8 cellular contexts compared by ENCODE assay signal in the genomic region with DNA sequence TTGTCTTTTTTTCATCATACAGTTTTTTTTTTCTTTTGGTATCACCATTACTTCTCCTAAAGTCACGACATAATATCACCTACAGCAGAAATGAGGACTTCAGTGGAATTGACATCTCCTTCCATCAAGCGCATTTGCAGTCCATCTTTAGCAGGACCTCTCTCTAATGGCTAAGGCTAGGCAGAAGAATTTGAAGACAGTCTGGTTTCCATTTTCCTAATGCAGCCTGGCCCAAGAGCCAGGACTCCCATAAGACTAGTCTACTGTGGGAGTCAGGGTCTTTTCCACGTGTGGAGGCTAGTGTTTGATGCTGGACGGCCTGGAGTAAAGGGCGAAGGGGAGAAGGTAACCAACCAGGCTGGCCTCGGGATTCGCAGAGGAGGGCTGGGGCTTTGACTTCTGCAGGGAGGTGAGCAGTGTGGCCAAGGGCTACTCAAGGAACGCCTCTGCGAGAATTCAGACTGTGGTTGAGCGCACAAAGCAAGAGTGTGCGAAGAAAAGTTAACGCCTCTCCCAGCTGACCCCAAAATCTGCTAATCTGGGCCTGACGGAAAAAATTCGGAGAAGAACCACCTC. TPM values are rescaled to one million over a fixed set of nuclear protein-coding genes. Genes with fewer than 3 reads are reported as not detected.
DNase-seq lines count a peak whose midpoint lies in the region; ATAC-seq and TF ChIP-seq lines count a peak whose summit lies in the region.

No MANE protein-coding gene starts in this region.

- H3K4me1 ChIP-seq in cardiac muscle cell (ENCODE audit: low read depth): peaks cover 34% of the 10 kb centered on the region
- H3K4me1 ChIP-seq in psoas muscle: peaks cover 37% of the 10 kb centered on the region

- intact Hi-C loops in activated B cell treated with CpG ODN at 0.5 μM for 24 hours (cut with micrococcal nuclease) (loop anchor here (1.0 to 5.0 kb wide), 16 partner anchors 11 to 321 kb away; partner anchors contain the start of genes AAAS, EIF4B, ESPL1 and ITGB7), psoas muscle (cut with DNase I) (loop anchor here in 1 of 2 donors (1.0 kb wide), 1 partner anchor 10 kb away; no protein-coding TSS in a partner anchor)

- ATAC-seq in HG03066 (IDR thresholded peaks at IDR 0.05; ENCODE audit: low read depth, unreplicated experiment): peak; percentile 8
- ATAC-seq in activated B cell treated with CpG ODN at 0.5 μM for 24 hours (ENCODE audit: low read depth): peak; percentile 3
- ATAC-seq in psoas muscle: peak; percentile 5 to 29 (median 27)

- CTCF ChIA-PET in activated B cell treated with CpG ODN at 0.5 μM for 24 hours (lab: Charles Lee): interaction anchor here (1.0 to 3.0 kb wide), 8 partner anchors 11 to 115 kb away, joined by 3 to 16 read pairs (median 4); partner anchors contain the start of gene PFDN5

- H3K27ac Mint-ChIP-seq in activated B cell treated with CpG ODN at 0.5 μM for 24 hours: peak overlapping the region; percentile 98

- H3K36me3 Mint-ChIP-seq in activated B cell treated with CpG ODN at 0.5 μM for 24 hours (ENCODE audit: low read depth): peaks cover 36% of the 10 kb centered on the region

- H3K4me1 Mint-ChIP-seq in activated B cell treated with CpG ODN at 0.5 μM for 24 hours: peaks cover 49% of the 10 kb centered on the region

- H3K27me3 Mint-ChIP-seq in activated B cell treated with CpG ODN at 0.5 μM for 24 hours: no peaks in the 10 kb centered on the region

- DNase-seq in stimulated activated CD4-positive, alpha-beta T cell treated with anti-CD3 and anti-CD28 coated beads, Interleukin-12 subunit alpha, Interleukin-12 subunit beta, amount 100 ng/mL, for 4 hours: peak; percentile 27
- no peak for DNase-seq in stimulated activated CD4-positive, alpha-beta T cell treated with anti-CD3 and anti-CD28 coated beads, Interleukin-4, amount 100 ng/mL, for 4 hours
- DNase-seq in activated B cell treated with CpG ODN at 0.5 μM for 24 hours (no peak), cardiac muscle cell (ENCODE audit: low read depth in 1 of 2, low spot score in 1 of 2) (no peak), psoas muscle (no peak), NCI-H774 (lab: John Stamatoyannopoulos, UW) (no peak), H4 (ENCODE audit: low spot score) (no peak)

- H3K4me3 ChIP-seq in cardiac muscle cell (peak overlapping the region; percentile 51), psoas muscle (peak overlapping the region; percentile 77)

- POLR2A ChIA-PET in activated B cell treated with CpG ODN at 0.5 μM for 24 hours (lab: Charles Lee): interaction anchor here (0.5 to 4.0 kb wide), 22 partner anchors 15 to 200 kb away, joined by 3 to 66 read pairs (median 8); partner anchors contain the start of genes AAAS, EIF4B, ESPL1 and ITGB7

- peak overlapping the region; percentile 93 for H3K4me3 Mint-ChIP-seq in activated B cell treated with CpG ODN at 0.5 μM for 24 hours

- no peaks in the 10 kb centered on the region for H3K9me3 Mint-ChIP-seq in activated B cell treated with CpG ODN at 0.5 μM for 24 hours

- H3K27me3 ChIP-seq in cardiac muscle cell (no peaks in the 10 kb centered on the region), psoas muscle (ENCODE audit: insufficient read depth in 3 of 3, low read length in 2 of 3) (no peaks in the 10 kb centered on the region)

- WGBS in psoas muscle, 3 donors: 10 to 14% (median 12%) methylated on average over 14 of the region's 14 CpGs

- H3K9me3 ChIP-seq in cardiac muscle cell (ENCODE audit: low read depth) (no peaks in the 10 kb centered on the region), psoas muscle (no peaks in the 10 kb centered on the region)

- H3K27ac ChIP-seq in cardiac muscle cell: peak overlapping the region; percentile 91
- peak overlapping the region; percentile 92 for H3K27ac ChIP-seq in psoas muscle

- H3K36me3 ChIP-seq in cardiac muscle cell (peaks cover 27% of the 10 kb centered on the region), psoas muscle (ENCODE audit: insufficient read depth in 1 of 2, low read depth in 1 of 2) (peaks cover 0 to 31% of the 10 kb centered on the region in 2 donors)

- TF ChIP-seq CTCF in activated B cell treated with CpG ODN at 0.5 μM for 24 hours (IDR thresholded peaks at IDR 0.05) (no peak), cardiac muscle cell (IDR thresholded peaks at IDR 0.05; ENCODE audit: low read depth, low read length) (no peak), psoas muscle (IDR thresholded peaks at IDR 0.05) (no peak)

RNA-seq across cellular contexts. Expression of gene ZNF740, which starts 0.7 kb away (rescaled TPM):
- 64.4 and 67.2 TPM in 2 replicates for total RNA-seq in activated B cell treated with CpG ODN at 0.5 μM for 24 hours
- total RNA-seq in cardiac muscle cell: 15.6 and 20.5 TPM in 2 replicates
- polyA plus RNA-seq in cardiac muscle cell: 4.4 and 16.6 TPM in 2 replicates
- 10 to 100 TPM; 15.7 to 22.8 (median 19.8) TPM for total RNA-seq in psoas muscle
- 1 to 10 TPM; 3.3 to 8.8 (median 4.7) TPM for polyA plus RNA-seq in psoas muscle
- 4.7 and 6.3 TPM in 2 replicates for total RNA-seq in H4 (2014; rRNA removed; shearing (Covaris generic))

RNA-seq across cellular contexts. Expression of gene CSAD, which starts 0.9 kb away (rescaled TPM):
- 25.7 and 34.6 TPM in 2 replicates for total RNA-seq in activated B cell treated with CpG ODN at 0.5 μM for 24 hours
- 11.4 and 29.4 TPM in 2 replicates for total RNA-seq in cardiac muscle cell
- polyA plus RNA-seq in cardiac muscle cell: 7.2 and 18.0 TPM in 2 replicates
- 1 to 10 TPM; 3.9 to 6.6 (median 5.9) TPM for total RNA-seq in psoas muscle
- 1 to 10 TPM; 5.5 to 7.8 (median 6.8) TPM for polyA plus RNA-seq in psoas muscle
- total RNA-seq in H4 (2014; rRNA removed; shearing (Covaris generic)): 0.66 and 2.8 TPM in 2 replicates

RNA-seq across cellular contexts. Expression of gene ITGB7, which starts 27.3 kb away (rescaled TPM):
- total RNA-seq in activated B cell treated with CpG ODN at 0.5 μM for 24 hours (137 and 139 TPM in 2 replicates), cardiac muscle cell (0.25 and 1.1 TPM in 2 replicates), psoas muscle (1 to 10 TPM in 2 of 4 donors, under 1 TPM in 2; 0.40 to 1.6 (median 0.94) TPM)
- polyA plus RNA-seq in cardiac muscle cell (0.55 and 0.86 TPM in 2 replicates), psoas muscle (under 1 TPM; 0.19 to 0.73 (median 0.35) TPM)
- total RNA-seq in H4 (2014; rRNA removed; shearing (Covaris generic)): 0.39 and 1.2 TPM in 2 replicates

RNA-seq across cellular contexts. Expression of gene RARG, which starts 52.2 kb away (rescaled TPM):
- total RNA-seq in activated B cell treated with CpG ODN at 0.5 μM for 24 hours: 5.5 and 7.5 TPM in 2 replicates
- 15.5 and 30.4 TPM in 2 replicates for total RNA-seq in cardiac muscle cell
- 13.0 and 19.2 TPM in 2 replicates for polyA plus RNA-seq in cardiac muscle cell
- 10 to 100 TPM in 1 of 4 donors, 1 to 10 TPM in 3; 5.0 to 10.7 (median 6.2) TPM for total RNA-seq in psoas muscle
- polyA plus RNA-seq in psoas muscle: 10 to 100 TPM in 1 of 3 donors, 1 to 10 TPM in 2; 3.7 to 10.8 (median 8.2) TPM
- 20.0 and 24.2 TPM in 2 replicates for total RNA-seq in H4 (2014; rRNA removed; shearing (Covaris generic))

Comparison
In these comparisons a context has a peak if more than half of its experiments do, and no peak if none do; other contexts are left out.
1. RNA of gene ITGB7, which starts 27.3 kb away (total RNA-seq): 137 to 139 TPM in activated B cell treated with CpG ODN at 0.5 μM for 24 hours; 0.40 to 1.6 TPM in psoas muscle, 0.25 to 1.1 TPM in cardiac muscle cell and 0.39 to 1.2 TPM in H4; every median in the first group is over 10 times any median in the second.
2. Peak in every context shown above with its lines, with median percentiles within 50 percentile points of each other: ATAC-seq.